Comparison of ENCODE assay signal across 8 cellular contexts in genomic region chr15:96331141-96331941, GRCh38. TPM values are rescaled to one million over a fixed set of nuclear protein-coding genes. Genes with fewer than 3 reads are reported as not detected.
DNase-seq lines count a peak whose midpoint lies in the region; ATAC-seq and TF ChIP-seq lines count a peak whose summit lies in the region.

No MANE protein-coding gene starts in this region.

- H3K23ac ChIP-seq in IMR-90 (ENCODE audit: low read depth, low read length) = peak overlapping the region; percentile 65

- TSS peak; percentile 55 for BruUV-seq in IMR-90 (replicated peaks; lab: Mats Ljungman, UMichigan)
- BruUV-seq in mammary epithelial cell (replicated peaks; lab: Mats Ljungman, UMichigan) = TSS peak; percentile 43

- peak overlapping the region; percentile 24 to 51; a peak in 2 of 4 replicates for H4K8ac ChIP-seq in IMR-90 (ENCODE audit: low read depth in 2 of 2, low read length in 2 of 2)

- H4K20me1 ChIP-seq in IMR-90 (ENCODE audit: insufficient read depth, low read length) (peaks cover 38% of the 10 kb centered on the region), mammary epithelial cell (ENCODE audit: insufficient read depth, low read length) (no peaks in the 10 kb centered on the region)

- peak overlapping the region; percentile 98 for H3K27ac ChIP-seq in IMR-90 (ENCODE audit: insufficient read depth, low read length)
- peak overlapping the region; percentile 78 for H3K27ac ChIP-seq in mammary epithelial cell (ENCODE audit: insufficient read depth, low read depth, low read length)
- peak overlapping the region; percentile 90 for H3K27ac ChIP-seq in lower lobe of right lung
- peak overlapping the region; percentile 96 for H3K27ac ChIP-seq in urinary bladder (ENCODE audit: low read depth)

- H3K4me1 ChIP-seq in IMR-90 (ENCODE audit: control insufficient read depth, insufficient read depth, low read length) = peaks cover 3% of the 10 kb centered on the region
- peaks cover 38% of the 10 kb centered on the region for H3K4me1 ChIP-seq in mammary epithelial cell (ENCODE audit: insufficient read depth, low read length)
- no peaks in the 10 kb centered on the region for H3K4me1 ChIP-seq in lower lobe of right lung
- H3K4me1 ChIP-seq in urinary bladder (ENCODE audit: insufficient read depth) = no peaks in the 10 kb centered on the region

- H2BK120ac ChIP-seq in IMR-90 (ENCODE audit: low read depth, low read length) = peak overlapping the region; percentile 70

- peaks cover 87% of the 10 kb centered on the region for H3K79me2 ChIP-seq in mammary epithelial cell (ENCODE audit: insufficient read depth, low read length)

- ATAC-seq in IMR-90 (ENCODE audit: low read depth) (no peak), lower lobe of right lung (peak in 1 of 2 donors; percentile 6), GM18870 (IDR thresholded peaks at IDR 0.05; ENCODE audit: unreplicated experiment) (no peak), GM21717 (IDR thresholded peaks at IDR 0.05; ENCODE audit: unreplicated experiment) (no peak)

- no peak overlapping the region for H2BK15ac ChIP-seq in IMR-90 (ENCODE audit: low read depth, low read length)

- peak overlapping the region; percentile 67 for H4K5ac ChIP-seq in IMR-90 (ENCODE audit: low read depth, low read length)

- TF ChIP-seq POLR2A in IMR-90 (IDR thresholded peaks at IDR 0.05; ENCODE audit: low read depth, low read length) = no peak

- peak overlapping the region; percentile 88 for H3K4ac ChIP-seq in IMR-90 (ENCODE audit: low read depth, low read length)

- H3K36me3 ChIP-seq in IMR-90 (ENCODE audit: control insufficient read depth, insufficient read depth, low read length) (peaks cover 42% of the 10 kb centered on the region), mammary epithelial cell (ENCODE audit: insufficient read depth, low read length) (peaks cover 8% of the 10 kb centered on the region), lower lobe of right lung (peaks cover 21% of the 10 kb centered on the region), urinary bladder (ENCODE audit: insufficient read depth) (no peaks in the 10 kb centered on the region)

- CTCF ChIA-PET in IMR-90 (lab: Yijun Ruan, JAX) (interaction anchor here (0.5 kb wide), 1 partner anchor 502 kb away, joined by 3 read pairs; no protein-coding TSS in a partner anchor), mammary epithelial cell (lab: Charles Lee; ENCODE audit: low non-redundant PET) (interaction anchor here (0.6 kb wide), 1 partner anchor 53 kb away, joined by 3 read pairs; no protein-coding TSS in a partner anchor)

- H2AK5ac ChIP-seq in IMR-90 (ENCODE audit: low read depth, low read length) = no peak overlapping the region; the same call in 1 of the 2 replicates

- H3K18ac ChIP-seq in IMR-90 (ENCODE audit: low read depth, low read length) = peak overlapping the region; percentile 81

- no peak for DNase-seq in IMR-90
- no peak for DNase-seq in mammary epithelial cell
- DNase-seq in lower lobe of right lung = peak; percentile 56
- no peak for DNase-seq in Kasumi-1 (lab: John Stamatoyannopoulos, UW)

- no peak for TF ChIP-seq RAD21 in IMR-90 (IDR thresholded peaks at IDR 0.05; ENCODE audit: low read length)

- H3K9me3 ChIP-seq in IMR-90 (ENCODE audit: control insufficient read depth, insufficient read depth, low read length) (no peaks in the 10 kb centered on the region), mammary epithelial cell (replicated peaks; ENCODE audit: insufficient read depth, low read length) (no peaks in the 10 kb centered on the region), lower lobe of right lung (no peaks in the 10 kb centered on the region)

- H2BK20ac ChIP-seq in IMR-90 (ENCODE audit: low read depth, low read length) = no peak overlapping the region

- H3K27me3 ChIP-seq in IMR-90 (ENCODE audit: control insufficient read depth, insufficient read depth, low read length) (no peaks in the 10 kb centered on the region), mammary epithelial cell (ENCODE audit: insufficient read depth, low read length) (no peaks in the 10 kb centered on the region), lower lobe of right lung (ENCODE audit: low read depth) (peaks cover 20% of the 10 kb centered on the region)

- peak overlapping the region; percentile 43; the same call in 1 of the 2 replicates for H4K91ac ChIP-seq in IMR-90 (ENCODE audit: insufficient read depth, low read depth, low read length)

- in situ Hi-C loops in IMR-90 (cut with MboI; ENCODE audit: low sequenced_read_pairs) = loop anchor here (10.0 to 25.0 kb wide), 2 partner anchors 769 to 1037 kb away; no protein-coding TSS in a partner anchor
- in situ Hi-C loops in mammary epithelial cell (cut with MboI; ENCODE audit: low sequenced_read_pairs in 2 of 2) = loop anchor here (10.0 to 25.0 kb wide), 5 partner anchors 644 to 1669 kb away; no protein-coding TSS in a partner anchor

- intact Hi-C loops in IMR-90 (cut with micrococcal nuclease) (no loop called here), mammary epithelial cell (cut with micrococcal nuclease) (loop anchor here (5.0 kb wide), 4 partner anchors 459 to 1304 kb away; no protein-coding TSS in a partner anchor), lower lobe of right lung (cut with DNase I) (no loop called here)

- H2AFZ ChIP-seq in IMR-90 (replicated peaks; ENCODE audit: low read length, poor library complexity) = peak overlapping the region; percentile 11
- H2AFZ ChIP-seq in mammary epithelial cell (ENCODE audit: low read depth, low read length) = peak overlapping the region; percentile 74

- 5% methylated on average over 12 of the region's 77 CpGs; no CpG with 5 or more reads in 1 of the 2 experiments for WGBS in IMR-90 (ENCODE audit: extremely low coverage in 2 of 2, insufficient read length in 1 of 2), 2 experiments
- 0% methylated on average over 10 of the region's 77 CpGs for WGBS in mammary epithelial cell (ENCODE audit: low coverage, missing lambda C conversion rate)
- under 1% methylated on average over 76 of the region's 77 CpGs for WGBS in urinary bladder

- peak overlapping the region; percentile 90 for H2BK5ac ChIP-seq in IMR-90 (ENCODE audit: low read depth, low read length, poor library complexity, severe bottlenecking)

- H3K56ac ChIP-seq in IMR-90 (ENCODE audit: extremely low read depth, insufficient read depth, low read length) = peak overlapping the region; percentile 82

- H3K9me1 ChIP-seq in IMR-90 (ENCODE audit: insufficient read depth, low read length) = no peaks in the 10 kb centered on the region

- dilution Hi-C loops in IMR-90 (cut with HindIII; ENCODE audit: low sequenced_read_pairs, unreplicated experiment) = no loop called here
- dilution Hi-C loops in mammary epithelial cell (cut with HindIII; ENCODE audit: low sequenced_read_pairs) = no loop called here

- H2AK9ac ChIP-seq in IMR-90 (replicated peaks; ENCODE audit: low read depth, low read length, poor library complexity) = peak overlapping the region; percentile 50

- H3K4me2 ChIP-seq in IMR-90 (ENCODE audit: low read depth, low read length) (peak overlapping the region; percentile 44), mammary epithelial cell (ENCODE audit: insufficient read depth, low read depth, low read length) (peak overlapping the region; percentile 95)

- peaks cover 3 to 4% of the 10 kb centered on the region in 2 experiments; a peak in 1 of 4 replicates for H3K79me1 ChIP-seq in IMR-90 (ENCODE audit: low read depth in 1 of 2, low read length in 2 of 2)

- TF ChIP-seq CTCF in IMR-90 (conservative IDR thresholded peaks at IDR 0.05; ENCODE audit: low read depth, low read length) (no peak), mammary epithelial cell (conservative IDR thresholded peaks at IDR 0.05 in 1 of 2, IDR thresholded peaks at IDR 0.05 in 1 of 2; ENCODE audit: extremely low read depth in 1 of 2, insufficient read depth in 1 of 2, low read depth in 1 of 2, low read length in 2 of 2) (no peak), lower lobe of right lung (IDR thresholded peaks at IDR 0.05) (no peak)

- H3K4me3 ChIP-seq in GM08714 (ENCODE audit: low read length) = peak overlapping the region; percentile 39
- peak overlapping the region; percentile 84 for H3K4me3 ChIP-seq in IMR-90 (ENCODE audit: insufficient read depth, low read depth, low read length)
- peak overlapping the region; percentile 76 to 96 (median 91) for H3K4me3 ChIP-seq in mammary epithelial cell (replicated peaks in 1 of 3; ENCODE audit: insufficient read depth in 1 of 3, low read depth in 2 of 3, low read length in 3 of 3)
- H3K4me3 ChIP-seq in lower lobe of right lung = peak overlapping the region; percentile 71
- H3K4me3 ChIP-seq in urinary bladder (ENCODE audit: low read depth, low read length) = peak overlapping the region; percentile 97

- peak overlapping the region; percentile 99 for H3K9ac ChIP-seq in IMR-90 (ENCODE audit: low read depth, low read length)
- peak overlapping the region; percentile 76 for H3K9ac ChIP-seq in mammary epithelial cell (ENCODE audit: insufficient read depth, low read length)

- POLR2A ChIA-PET in IMR-90 (lab: Charles Lee; ENCODE audit: unreplicated experiment) = interaction anchor here (0.6 to 1.2 kb wide), 4 partner anchors 9 to 80 kb away, joined by 3 to 5 read pairs (median 3); no protein-coding TSS in a partner anchor

- H3K14ac ChIP-seq in IMR-90 (replicated peaks; ENCODE audit: low read depth, low read length) = peak overlapping the region; percentile 88

TF ChIP-seq in IMR-90, 13 proteins besides CTCF, POLR2A, EP300 and RAD21 (continues in another document):
- TF ChIP-seq CHD1 (IDR thresholded peaks at IDR 0.05; ENCODE audit: low read depth, low read length) (no peak), MAZ (IDR thresholded peaks at IDR 0.05; ENCODE audit: borderline replicate concordance, low read depth, low read length) (no peak), CEBPB (IDR thresholded peaks at IDR 0.05; ENCODE audit: low read depth, low read length) (no peak), FOS (IDR thresholded peaks at IDR 0.05; ENCODE audit: low read depth, low read length) (no peak), MAFK (IDR thresholded peaks at IDR 0.05; ENCODE audit: low read depth, low read length) (no peak), SMC3 (IDR thresholded peaks at IDR 0.05; ENCODE audit: low read depth, low read length) (no peak)
- TF ChIP-seq, protein P1, sequence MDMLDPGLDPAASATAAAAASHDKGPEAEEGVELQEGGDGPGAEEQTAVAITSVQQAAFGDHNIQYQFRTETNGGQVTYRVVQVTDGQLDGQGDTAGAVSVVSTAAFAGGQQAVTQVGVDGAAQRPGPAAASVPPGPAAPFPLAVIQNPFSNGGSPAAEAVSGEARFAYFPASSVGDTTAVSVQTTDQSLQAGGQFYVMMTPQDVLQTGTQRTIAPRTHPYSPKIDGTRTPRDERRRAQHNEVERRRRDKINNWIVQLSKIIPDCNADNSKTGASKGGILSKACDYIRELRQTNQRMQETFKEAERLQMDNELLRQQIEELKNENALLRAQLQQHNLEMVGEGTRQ (IDR thresholded peaks at IDR 0.05; ENCODE audit: low read depth, low read length) = no peak

RNA-seq across cellular contexts. Expression of gene NR2F2, which starts 0.8 kb away (rescaled TPM):
- total RNA-seq in IMR-90 (2012; rRNA removed) (20.3 and 28.1 TPM in 2 replicates), mammary epithelial cell (10 to 100 TPM in 1 of 2 donors, 1 to 10 TPM in 1; 3.2 to 34.1 TPM), lower lobe of right lung (50.6 TPM), urinary bladder (28.0 TPM)
- polyA plus RNA-seq in IMR-90 (2012; rRNA removed) (161 and 185 TPM in 2 replicates), mammary epithelial cell (17.8 TPM), urinary bladder (66.2 TPM)
- 113 and 142 TPM in 2 replicates for polyA plus RNA-seq in IMR-90 (2012; cell fraction: cytosol; rRNA removed)
- 109 and 182 TPM in 2 replicates for polyA plus RNA-seq in IMR-90 (2012; cell fraction: nucleus; rRNA removed; ENCODE audit: low replicate concordance)
- 31.9 TPM for polyA minus RNA-seq in mammary epithelial cell

Comparison
In these comparisons a context has a peak if more than half of its experiments do, and no peak if none do; other contexts are left out.
1. H3K4me3 ChIP-seq: peak in every context shown above with its lines; median percentile 97 in urinary bladder; 91 in mammary epithelial cell; 84 in IMR-90; 71 in lower lobe of right lung; 39 in GM08714.